ENCODE assay signal across 9 cellular contexts in genomic region chr5:124697912-124698690, GRCh38. TPM values are rescaled to one million over a fixed set of nuclear protein-coding genes. Genes with fewer than 3 reads are reported as not detected.
DNase-seq lines count a peak whose midpoint lies in the region; ATAC-seq and TF ChIP-seq lines count a peak whose summit lies in the region.
"Had no signal": no experiment of that assay in that cellular context is flagged by ENCODE, and none has a peak within 500 bp of the region (broad histone marks: within the 10 kb centered on the region; RNA-seq: fewer than 3 reads in every experiment).

No MANE protein-coding gene starts in this region.

- H3K9ac ChIP-seq in mucosa of stomach (ENCODE audit: low read length): peak overlapping the region; percentile 20

- TF ChIP-seq CTCF in esophagus squamous epithelium (IDR thresholded peaks at IDR 0.05) (no peak), upper lobe of left lung (IDR thresholded peaks at IDR 0.05) (no peak), BE2C (IDR thresholded peaks at IDR 0.05; ENCODE audit: low read depth, low read length) (no peak)

- H3K36me3 ChIP-seq in esophagus squamous epithelium (no peaks in the 10 kb centered on the region), mucosa of stomach (ENCODE audit: control insufficient read depth, insufficient read depth, low read length) (no peaks in the 10 kb centered on the region), upper lobe of left lung (no peaks in the 10 kb centered on the region), BE2C (no peaks in the 10 kb centered on the region; the same call in 1 of the 2 replicates)

- no peaks in the 10 kb centered on the region for H3K9me3 ChIP-seq in esophagus squamous epithelium
- no peaks in the 10 kb centered on the region for H3K9me3 ChIP-seq in mucosa of stomach (ENCODE audit: control insufficient read depth, low read length)
- no peaks in the 10 kb centered on the region for H3K9me3 ChIP-seq in upper lobe of left lung
- H3K9me3 ChIP-seq in BE2C: no peaks in the 10 kb centered on the region

- peak; percentile 28 for DNase-seq in NCI-H2196 (lab: John Stamatoyannopoulos, UW; ENCODE audit: unreplicated experiment)
- DNase-seq in NCI-H2196 treated with DMSO at 0.1 percent for 48 hours (lab: John Stamatoyannopoulos, UW; ENCODE audit: unreplicated experiment): no peak
- no peak for DNase-seq in esophagus squamous epithelium (lab: John Stamatoyannopoulos, UW)
- DNase-seq in upper lobe of left lung: no peak
- DNase-seq in Kasumi-1 (lab: John Stamatoyannopoulos, UW): no peak
- no peak for DNase-seq in BE2C
- DNase-seq: activated CD8-positive, alpha-beta memory T cell treated with anti-CD3 and anti-CD28 coated beads, Interleukin-2, amount 50 U/mL, for 48 hours had no signal

- 59 to 85% methylated on average over 7 of the region's 7 CpGs for WGBS in esophagus squamous epithelium, 2 donors
- 44 to 55% methylated on average over 7 of the region's 7 CpGs for whole genome bisulfite sequencing in upper lobe of left lung, 2 donors

- intact Hi-C loops in esophagus squamous epithelium (cut with DNase I): no loop called here

- peaks cover 0 to 72% (median 3%) of the 10 kb centered on the region in 3 donors for H3K4me1 ChIP-seq in esophagus squamous epithelium
- H3K4me1 ChIP-seq in mucosa of stomach (ENCODE audit: control insufficient read depth, insufficient read depth, low read length): peaks cover 28% of the 10 kb centered on the region
- peaks cover 15 to 36% (median 25%) of the 10 kb centered on the region in 4 donors for H3K4me1 ChIP-seq in upper lobe of left lung
- H3K4me1 ChIP-seq in BE2C: no peaks in the 10 kb centered on the region; the same call in 1 of the 2 replicates

- H3K27ac ChIP-seq in esophagus squamous epithelium (peak overlapping the region; percentile 35 to 79 (median 77)), upper lobe of left lung (peak overlapping the region; percentile 33 to 83 (median 54))

- TF ChIP-seq EP300 in upper lobe of left lung (IDR thresholded peaks at IDR 0.05): no peak

- ATAC-seq in upper lobe of left lung (ENCODE audit: low FRiP score in 2 of 2): peak; percentile 34 to 45
- ATAC-seq in HG02885 (IDR thresholded peaks at IDR 0.05; ENCODE audit: poor library complexity, unreplicated experiment): no peak

- H3K4me3 ChIP-seq in esophagus squamous epithelium: peak overlapping the region in 1 of 4 donors; percentile 7
- H3K4me3 ChIP-seq in mucosa of stomach (ENCODE audit: low read length): no peak overlapping the region
- no peak overlapping the region for H3K4me3 ChIP-seq in upper lobe of left lung
- H3K4me3 ChIP-seq in BE2C (ENCODE audit: low read depth, low read length): no peak overlapping the region

- H3K27me3 ChIP-seq in esophagus squamous epithelium: no peaks in the 10 kb centered on the region
- H3K27me3 ChIP-seq in mucosa of stomach (ENCODE audit: control insufficient read depth, insufficient read depth, low read length): no peaks in the 10 kb centered on the region
- no peaks in the 10 kb centered on the region for H3K27me3 ChIP-seq in upper lobe of left lung
- H3K27me3 ChIP-seq in BE2C: no peaks in the 10 kb centered on the region

- TF ChIP-seq POLR2A in esophagus squamous epithelium (IDR thresholded peaks at IDR 0.05) (no peak), upper lobe of left lung (IDR thresholded peaks at IDR 0.05) (no peak)

RNA-seq across cellular contexts. Expression of gene ZNF608, which starts 48.3 kb away (rescaled TPM):
- total RNA-seq in esophagus squamous epithelium (10 to 100 TPM in 2 of 4 donors, 1 to 10 TPM in 2; 5.8 to 25.7 (median 10.4) TPM), upper lobe of left lung (10 to 100 TPM; 21.8 to 54.9 (median 41.7) TPM)
- 70.5 TPM for polyA plus RNA-seq in BE2C (2012; ENCODE audit: insufficient read depth, insufficient read length, low read depth)
